Comparison of ENCODE assay signal across 24 cellular contexts in genomic region chr2:112301171-112301584, GRCh38. TPM values are rescaled to one million over a fixed set of nuclear protein-coding genes. Genes with fewer than 3 reads are reported as not detected.
DNase-seq lines count a peak whose midpoint lies in the region; ATAC-seq, FAIRE-seq and TF ChIP-seq lines count a peak whose summit lies in the region.
"Had no signal": no experiment of that assay in that cellular context is flagged by ENCODE, and none has a peak within 500 bp of the region (broad histone marks: within the 10 kb centered on the region; RNA-seq: fewer than 3 reads in every experiment).

No MANE protein-coding gene starts in this region.

- no peaks in the 10 kb centered on the region for H4K20me1 ChIP-seq in hepatocyte (ENCODE audit: insufficient read depth, poor library complexity, severe bottlenecking)

- H3K4me1 ChIP-seq in right cardiac atrium (ENCODE audit: control insufficient read depth, insufficient read depth, low read length) (peaks cover 2% of the 10 kb centered on the region), left ventricle myocardium inferior (peaks cover 19% of the 10 kb centered on the region), hepatocyte (ENCODE audit: insufficient read depth) (no peaks in the 10 kb centered on the region), small intestine (ENCODE audit: control insufficient read depth in 2 of 2, insufficient read depth in 1 of 2, low read depth in 1 of 2, low read length in 1 of 2) (no peaks in the 10 kb centered on the region)
- H3K4me1 ChIP-seq: transverse colon had no signal

- H3K79me2 ChIP-seq in hepatocyte: no peaks in the 10 kb centered on the region

- no peaks in the 10 kb centered on the region for H3K9me3 ChIP-seq in right cardiac atrium (ENCODE audit: control insufficient read depth, low read length)
- H3K9me3 ChIP-seq in left ventricle myocardium inferior (replicated peaks): no peaks in the 10 kb centered on the region
- no peaks in the 10 kb centered on the region for H3K9me3 ChIP-seq in hepatocyte (ENCODE audit: low read depth)
- H3K9me3 ChIP-seq in small intestine (ENCODE audit: control insufficient read depth, low read depth): no peaks in the 10 kb centered on the region
- H3K9me3 ChIP-seq: transverse colon had no signal

- H3K4me2 ChIP-seq in hepatocyte: peak overlapping the region; percentile 9

- no peak for DNase-seq in right cardiac atrium
- no peak for DNase-seq in left ventricle myocardium inferior
- peak; percentile 98 for DNase-seq in amniotic epithelial cell (ENCODE audit: low read depth)
- peak; percentile 25 for DNase-seq in hepatocyte (ENCODE audit: low spot score)
- DNase-seq in stimulated activated CD4-positive, alpha-beta T cell treated with anti-CD3 and anti-CD28 coated beads, Interleukin-4, amount 100 ng/mL, for 24 hours: no peak
- DNase-seq in small intestine: no peak
- no peak for DNase-seq in DMS 273 (lab: John Stamatoyannopoulos, UW; ENCODE audit: unreplicated experiment)
- DNase-seq in SIG-M5 (lab: John Stamatoyannopoulos, UW): no peak
- DNase-seq: activated CD4-positive, alpha-beta T cell treated with anti-CD3 and anti-CD28 coated beads for 36 hours; activated CD8-positive, alpha-beta memory T cell treated with anti-CD3 and anti-CD28 coated beads, Interleukin-2, amount 50 U/mL, for 4 hours; activated naive CD4-positive, alpha-beta T cell treated with Interleukin-2 at 50 U/mL for 16 hours; effector CD8-positive, alpha-beta T cell; GOT3; NCI-H146; NCI-H345; posterior cingulate gyrus; Right ventricle myocardium superior; stimulated activated CD4-positive, alpha-beta T cell treated with anti-CD3 and anti-CD28 coated beads, Interleukin-12 subunit alpha, Interleukin-12 subunit beta, amount 100 ng/mL, for 4 hours; stimulated activated naive CD4-positive, alpha-beta T cell; T-helper 9 cell; transverse colon had no signal

- H3K27ac ChIP-seq in right cardiac atrium (ENCODE audit: low read length) (peak overlapping the region; percentile 13), left ventricle myocardium inferior (replicated peaks) (no peak overlapping the region), hepatocyte (peak overlapping the region; percentile 47), small intestine (ENCODE audit: low read depth in 1 of 2, low read length in 1 of 2) (no peak overlapping the region)
- H3K27ac ChIP-seq: cardiac muscle cell, transverse colon had no signal

- H3K27me3 ChIP-seq in right cardiac atrium (ENCODE audit: control insufficient read depth, insufficient read depth) (no peaks in the 10 kb centered on the region), left ventricle myocardium inferior (ENCODE audit: low read depth) (no peaks in the 10 kb centered on the region), hepatocyte (no peaks in the 10 kb centered on the region), small intestine (ENCODE audit: control insufficient read depth in 2 of 2, insufficient read depth in 2 of 2, low read length in 2 of 2) (no peaks in the 10 kb centered on the region)
- H3K27me3 ChIP-seq: cardiac muscle cell, transverse colon had no signal

- no peak overlapping the region for H2AFZ ChIP-seq in hepatocyte

- no peak overlapping the region for H3K4me3 ChIP-seq in right cardiac atrium (ENCODE audit: low read length)
- no peak overlapping the region for H3K4me3 ChIP-seq in left ventricle myocardium inferior
- H3K4me3 ChIP-seq in hepatocyte: no peak overlapping the region
- no peak overlapping the region for H3K4me3 ChIP-seq in small intestine (ENCODE audit: low read depth in 1 of 2, low read length in 2 of 2)
- H3K4me3 ChIP-seq: cardiac muscle cell, transverse colon had no signal

- H3K9me2 ChIP-seq in hepatocyte (replicated peaks; ENCODE audit: insufficient read depth): no peaks in the 10 kb centered on the region

- no peak for FAIRE-seq in small intestine (lab: Jason Lieb, UNC)
- FAIRE-seq: GM12891 had no signal

- H3K36me3 ChIP-seq in left ventricle myocardium inferior (peaks cover 35% of the 10 kb centered on the region), hepatocyte (replicated peaks; ENCODE audit: insufficient read depth, low read depth) (no peaks in the 10 kb centered on the region), small intestine (ENCODE audit: control insufficient read depth in 2 of 2, insufficient read depth in 2 of 2, low read length in 2 of 2) (peaks cover 0 to 1% of the 10 kb centered on the region in 2 donors)

- ATAC-seq in right cardiac atrium: peak; percentile 69 to 71
- ATAC-seq: activated CD4-positive, alpha-beta T cell treated with anti-CD3 and anti-CD28 coated beads for 36 hours; left lobe of liver had no signal

- intact Hi-C loops in right cardiac atrium (cut with DNase I): no loop called here
- intact Hi-C loops in left ventricle myocardium inferior (cut with micrococcal nuclease): no loop called here

- TF ChIP-seq CTCF in left ventricle myocardium inferior (IDR thresholded peaks at IDR 0.05; ENCODE audit: borderline replicate concordance) (no peak), hepatocyte (IDR thresholded peaks at IDR 0.05; ENCODE audit: poor library complexity) (no peak)

RNA-seq across cellular contexts. Expression of gene ZC3H6, which starts 25.8 kb away (rescaled TPM):
- total RNA-seq in right cardiac atrium: 10 to 100 TPM; 19.9 to 30.4 (median 23.9) TPM
- polyA plus RNA-seq in right cardiac atrium: 4.2 TPM
- 23.5 TPM for total RNA-seq in left ventricle myocardium inferior
- total RNA-seq in hepatocyte: 3.7 and 4.5 TPM in 2 replicates
- polyA plus RNA-seq in hepatocyte: 1.5 and 1.9 TPM in 2 replicates
- polyA plus RNA-seq in small intestine: 1 to 10 TPM; 1.6 to 2.7 (median 1.8) TPM

RNA-seq across cellular contexts. Expression of gene ZC3H8, which starts 46.3 kb away (rescaled TPM):
- total RNA-seq in right cardiac atrium: 10 to 100 TPM in 3 of 4 donors, 1 to 10 TPM in 1; 6.0 to 17.2 (median 12.1) TPM
- 6.9 TPM for polyA plus RNA-seq in right cardiac atrium
- total RNA-seq in left ventricle myocardium inferior: 15.2 TPM
- 7.4 and 17.5 TPM in 2 replicates for total RNA-seq in hepatocyte
- polyA plus RNA-seq in hepatocyte: 13.6 and 15.2 TPM in 2 replicates
- 1 to 10 TPM; 3.5 to 9.1 (median 8.9) TPM for polyA plus RNA-seq in small intestine

Comparison
In these comparisons a context has a peak if more than half of its experiments do, and no peak if none do; other contexts are left out.
1. H3K27ac ChIP-seq: peak in right cardiac atrium (single experiment) and hepatocyte (single experiment); none in left ventricle myocardium inferior (single experiment) and small intestine (0 of 2).
2. DNase-seq: peak in amniotic epithelial cell (single experiment) and hepatocyte (single experiment); none in right cardiac atrium (0 of 3), left ventricle myocardium inferior (single experiment), stimulated activated CD4-positive, alpha-beta T cell treated with anti-CD3 and anti-CD28 coated beads, Interleukin-4, amount 100 ng/mL, for 24 hours (single experiment), small intestine (single experiment), DMS 273 (single experiment) and SIG-M5 (single experiment).